Comparison of ENCODE assay signal across 15 cellular contexts in genomic region chr9:114320710-114321109, GRCh38. TPM values are rescaled to one million over a fixed set of nuclear protein-coding genes. Genes with fewer than 3 reads are reported as not detected.
DNase-seq lines count a peak whose midpoint lies in the region; ATAC-seq and TF ChIP-seq lines count a peak whose summit lies in the region.
"Not testable (repeated sequence)": the region's sequence is repeated elsewhere in the genome, so short reads cannot be mapped to it uniquely, and the experiment has no call there.
"Had no signal": no experiment of that assay in that cellular context is flagged by ENCODE, and none has a peak within 500 bp of the region (broad histone marks: within the 10 kb centered on the region; RNA-seq: fewer than 3 reads in every experiment).

No MANE protein-coding gene starts in this region.

- H3K4me1 Mint-ChIP-seq in activated naive CD4-positive, alpha-beta T cell treated with anti-CD3 and anti-CD28 coated beads for 36 hours (ENCODE audit: low read depth); chondrocyte (ENCODE audit: low read depth): not testable (repeated sequence)
- peaks cover 12% of the 10 kb centered on the region for H3K4me1 Mint-ChIP-seq in stimulated activated effector memory CD8-positive, alpha-beta T cell treated with anti-CD3 and anti-CD28 coated beads, Interleukin-12 subunit alpha, Interleukin-12 subunit beta, amount 100 ng/mL, for 72 hours

- DNase-seq in EL = peak; percentile 76
- DNase-seq in MG63 = peak; percentile 75
- DNase-seq in SJSA1 (ENCODE audit: low read depth in 1 of 2, low spot score in 2 of 2) = peak; percentile 27 to 59
- DNase-seq in activated naive CD4-positive, alpha-beta T cell treated with anti-CD3 and anti-CD28 coated beads for 36 hours = peak; percentile 25
- DNase-seq in chondrocyte (ENCODE audit: low spot score) = peak; percentile 36
- peak; percentile 42 for DNase-seq in fibroblast of the conjunctiva (ENCODE audit: low read depth)
- peak; percentile 43 for DNase-seq in lower lobe of right lung
- not testable (repeated sequence) for DNase-seq in stimulated activated effector memory CD8-positive, alpha-beta T cell treated with anti-CD3 and anti-CD28 coated beads, Interleukin-12 subunit alpha, Interleukin-12 subunit beta, amount 100 ng/mL, for 72 hours (ENCODE audit: low spot score in 2 of 2)

- CTCF ChIA-PET in activated naive CD4-positive, alpha-beta T cell treated with anti-CD3 and anti-CD28 coated beads for 36 hours (lab: Charles Lee) = interaction anchor here (0.7 to 1.9 kb wide), 3 partner anchors 20 to 333 kb away, joined by 3 to 7 read pairs (median 4); no protein-coding TSS in a partner anchor

- not testable (repeated sequence) for H3K4me3 ChIP-seq in MG63, SJSA1, lower lobe of right lung

- not testable (repeated sequence) for H3K9me3 ChIP-seq in MG63; SJSA1 (replicated peaks); lower lobe of right lung

- not testable (repeated sequence) for TF ChIP-seq CTCF in chondrocyte (IDR thresholded peaks at IDR 0.05); lower lobe of right lung (IDR thresholded peaks at IDR 0.05)

- H3K36me3 Mint-ChIP-seq in activated naive CD4-positive, alpha-beta T cell treated with anti-CD3 and anti-CD28 coated beads for 36 hours (ENCODE audit: low read depth); chondrocyte (ENCODE audit: low read depth); stimulated activated effector memory CD8-positive, alpha-beta T cell treated with anti-CD3 and anti-CD28 coated beads, Interleukin-12 subunit alpha, Interleukin-12 subunit beta, amount 100 ng/mL, for 72 hours: not testable (repeated sequence)

- peaks cover 20% of the 10 kb centered on the region for H3K4me1 ChIP-seq in SJSA1 (replicated peaks)
- not testable (repeated sequence) for H3K4me1 ChIP-seq in lower lobe of right lung

- H3K9me3 Mint-ChIP-seq in activated naive CD4-positive, alpha-beta T cell treated with anti-CD3 and anti-CD28 coated beads for 36 hours; chondrocyte (ENCODE audit: low read depth); stimulated activated effector memory CD8-positive, alpha-beta T cell treated with anti-CD3 and anti-CD28 coated beads, Interleukin-12 subunit alpha, Interleukin-12 subunit beta, amount 100 ng/mL, for 72 hours: not testable (repeated sequence)

- not testable (repeated sequence) for H3K27ac ChIP-seq in SJSA1, lower lobe of right lung

- intact Hi-C loops in activated naive CD4-positive, alpha-beta T cell treated with anti-CD3 and anti-CD28 coated beads for 36 hours (cut with micrococcal nuclease); lower lobe of right lung (cut with DNase I): not testable (repeated sequence)

- not testable (repeated sequence) for H3K36me3 ChIP-seq in MG63, SJSA1, lower lobe of right lung

- H3K27me3 Mint-ChIP-seq in activated naive CD4-positive, alpha-beta T cell treated with anti-CD3 and anti-CD28 coated beads for 36 hours (ENCODE audit: low read depth); chondrocyte (ENCODE audit: low read depth): not testable (repeated sequence)

- not testable (repeated sequence) for ATAC-seq in lower lobe of right lung
- peak; percentile 79 for ATAC-seq in stimulated activated effector memory CD8-positive, alpha-beta T cell treated with anti-CD3 and anti-CD28 coated beads, Interleukin-12 subunit alpha, Interleukin-12 subunit beta, amount 100 ng/mL, for 72 hours

- H3K27ac Mint-ChIP-seq in activated naive CD4-positive, alpha-beta T cell treated with anti-CD3 and anti-CD28 coated beads for 36 hours; chondrocyte (ENCODE audit: unreplicated experiment); stimulated activated effector memory CD8-positive, alpha-beta T cell treated with anti-CD3 and anti-CD28 coated beads, Interleukin-12 subunit alpha, Interleukin-12 subunit beta, amount 100 ng/mL, for 72 hours: not testable (repeated sequence)

- not testable (repeated sequence) for H3K4me3 Mint-ChIP-seq in activated naive CD4-positive, alpha-beta T cell treated with anti-CD3 and anti-CD28 coated beads for 36 hours; chondrocyte (ENCODE audit: unreplicated experiment); stimulated activated effector memory CD8-positive, alpha-beta T cell treated with anti-CD3 and anti-CD28 coated beads, Interleukin-12 subunit alpha, Interleukin-12 subunit beta, amount 100 ng/mL, for 72 hours

- not testable (repeated sequence) for H3K27me3 ChIP-seq in MG63; SJSA1 (replicated peaks); lower lobe of right lung (ENCODE audit: low read depth)

RNA-seq across cellular contexts. Expression of gene ORM1, which starts 2.2 kb away (rescaled TPM):
- not detected in 2 replicates for total RNA-seq in MG63 (2014; rRNA removed; shearing (Covaris generic); ENCODE audit: low replicate concordance)
- not detected in 2 replicates for total RNA-seq in SJSA1 (2014; rRNA removed; shearing (Covaris generic))
- not detected for total RNA-seq in activated naive CD4-positive, alpha-beta T cell treated with anti-CD3 and anti-CD28 coated beads for 36 hours
- total RNA-seq in chondrocyte (not detected in 3 replicates), lower lobe of right lung (9.2 TPM)
- total RNA-seq: activated CD8-positive, alpha-beta T cell treated with anti-CD3 and anti-CD28 coated beads for 36 hours; glomerular endothelial cell; kidney epithelial cell; Peyer's patch; right atrium auricular region; SK-MEL-5; T-helper 1 cell treated with Interleukin-12 subunit alpha and Interleukin-12 subunit beta and Interleukin-4 antibody, amounts not matched to agents 30 ng/mL and 1 ng/mL, for 36 hours had no signal

RNA-seq across cellular contexts. Expression of gene ORM2, which starts 9.0 kb away (rescaled TPM):
- not detected in 2 replicates for total RNA-seq in MG63 (2014; rRNA removed; shearing (Covaris generic); ENCODE audit: low replicate concordance)
- not detected in 2 replicates for total RNA-seq in SJSA1 (2014; rRNA removed; shearing (Covaris generic))
- total RNA-seq in activated naive CD4-positive, alpha-beta T cell treated with anti-CD3 and anti-CD28 coated beads for 36 hours = not detected
- total RNA-seq in chondrocyte (not detected in 3 replicates), lower lobe of right lung (3.1 TPM)
- total RNA-seq: activated CD8-positive, alpha-beta T cell treated with anti-CD3 and anti-CD28 coated beads for 36 hours; glomerular endothelial cell; kidney epithelial cell; Peyer's patch; right atrium auricular region; SK-MEL-5; T-helper 1 cell treated with Interleukin-12 subunit alpha and Interleukin-12 subunit beta and Interleukin-4 antibody, amounts not matched to agents 30 ng/mL and 1 ng/mL, for 36 hours had no signal

Comparison
In these comparisons a context has a peak if more than half of its experiments do, and no peak if none do; other contexts are left out.
1. RNA of gene ORM1, which starts 2.2 kb away (total RNA-seq): 9.2 TPM in lower lobe of right lung (single experiment); not detected in MG63, not detected in SJSA1, not detected in activated naive CD4-positive, alpha-beta T cell treated with anti-CD3 and anti-CD28 coated beads for 36 hours and not detected in chondrocyte; every median in the first group is over 10 times any median in the second.